Comparison of ENCODE assay signal across 1 cellular context in the genomic region with DNA sequence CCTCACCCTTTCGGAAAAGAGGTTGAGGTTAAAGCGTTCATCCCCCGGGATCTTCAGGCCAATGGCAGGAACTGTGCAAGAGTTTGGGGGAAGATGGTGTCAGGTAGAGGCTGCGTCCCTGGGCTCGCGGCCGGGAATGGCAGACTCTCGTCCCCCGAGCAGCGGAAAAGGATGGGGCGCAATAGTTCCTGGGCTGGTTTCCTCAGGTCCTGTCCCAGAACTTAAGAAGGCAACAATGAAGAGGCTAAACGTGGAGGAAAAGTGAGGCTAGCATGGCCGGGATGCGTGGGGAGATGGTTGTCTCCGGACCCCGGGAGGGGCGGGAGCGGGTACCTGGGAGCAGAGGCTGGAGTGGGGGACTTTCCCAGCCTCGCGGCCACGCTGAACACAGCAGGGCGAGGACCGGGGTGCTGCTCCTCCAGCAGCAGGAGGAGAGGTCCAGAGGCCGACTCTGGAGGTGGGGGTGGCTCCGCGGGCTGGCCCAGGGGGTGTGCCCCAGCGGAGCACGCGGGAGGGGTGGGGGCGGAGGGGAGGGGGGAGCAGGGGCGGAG.
TF ChIP-seq lines count a peak whose summit lies in the region.

No MANE protein-coding gene starts in this region.

TF ChIP-seq in HCT116, 20 proteins besides CTCF, POLR2A, EP300 and RAD21 (continued from another document):
- no peak for TF ChIP-seq YY1 (IDR thresholded peaks at IDR 0.05; ENCODE audit: extremely low read depth, insufficient replicate concordance, low read depth, low read length)
